In genomic region chr16:7871371-7871770, GRCh38 we compare ENCODE assay signal across 35 cellular contexts.
"Had no signal": no experiment of that assay in that cellular context is flagged by ENCODE, and none has a peak within 500 bp of the region (broad histone marks: within the 10 kb centered on the region; RNA-seq: fewer than 3 reads in every experiment).

No MANE protein-coding gene starts in this region.

- ATAC-seq: activated naive CD4-positive, alpha-beta T cell treated with anti-CD3 and anti-CD28 coated beads, Interleukin-2, amount 50 U/mL, for 72 hours; activated naive CD8-positive, alpha-beta T cell treated with anti-CD3 and anti-CD28 coated beads, Interleukin-2, amount 50 U/mL, for 24 hours; activated T-cell treated with anti-CD3 and anti-CD28 coated beads, Interleukin-2, amount 50 U/mL, for 4 hours; activated T-cell treated with anti-CD3 and anti-CD28 coated beads, Interleukin-2, amount 50 U/mL, for 72 hours; activated T-helper 17 cell treated with anti-CD3 and anti-CD28 coated beads, Interleukin-2, amount 50 U/mL, for 72 hours; body of pancreas had no signal

- H3K36me3 ChIP-seq: adrenal gland, ascending aorta, brain microvascular endothelial cell, breast epithelium, cardiac muscle cell had no signal

- H3K4me3 ChIP-seq: adrenal gland, ascending aorta, body of pancreas, breast epithelium, cardiac muscle cell had no signal

- H3K9me3 ChIP-seq: adrenal gland, ascending aorta, body of pancreas, breast epithelium had no signal

- DNase-seq: activated effector memory CD4-positive, alpha-beta T cell treated with anti-CD3 and anti-CD28 coated beads, Interleukin-2, amount 50 U/mL, for 16 hours; activated effector memory CD4-positive, alpha-beta T cell treated with Interleukin-2 at 50 U/mL for 16 hours; activated gamma-delta T cell; activated gamma-delta T cell treated with Interleukin-2 at 50 U/mL for 16 hours; activated naive CD4-positive, alpha-beta T cell; activated naive CD4-positive, alpha-beta T cell treated with anti-CD3 and anti-CD28 coated beads for 36 hours; activated naive CD4-positive, alpha-beta T cell treated with anti-CD3 and anti-CD28 coated beads, Interleukin-2, amount 10 ng/mL, durations not matched to agents 7 days and 5 days; activated naive CD4-positive, alpha-beta T cell treated with anti-CD3 and anti-CD28 coated beads, Interleukin-2, amount 50 U/mL, for 16 hours; activated naive CD4-positive, alpha-beta T cell treated with Interleukin-2 at 50 U/mL for 16 hours; activated naive CD8-positive, alpha-beta T cell treated with anti-CD3 and anti-CD28 coated beads for 36 hours; activated naive CD8-positive, alpha-beta T cell treated with anti-CD3 and anti-CD28 coated beads, Interleukin-2, amount 10 ng/mL, durations not matched to agents 7 days and 5 days; activated naive CD8-positive, alpha-beta T cell treated with anti-CD3 and anti-CD28 coated beads, Interleukin-2, amount 50 U/mL, for 24 hours; activated T-cell treated with anti-CD3 and anti-CD28 coated beads for 4 hours; activated T-cell treated with anti-CD3 and anti-CD28 coated beads, Interleukin-2, amount 50 U/mL, for 1 hour; activated T-cell treated with anti-CD3 and anti-CD28 coated beads, Interleukin-2, amount 50 U/mL, for 24 hours; activated T-cell treated with anti-CD3 and anti-CD28 coated beads, Interleukin-2, amount 50 U/mL, for 4 hours; activated T-cell treated with anti-CD3 and anti-CD28 coated beads, Interleukin-2, amount 50 U/mL, for 48 hours; activated T-cell treated with anti-CD3 and anti-CD28 coated beads, Interleukin-2, amount 50 U/mL, for 72 hours; adrenal gland; amniotic stem cell; amygdala; anterior cingulate cortex; aorta; body of pancreas; brain microvascular endothelial cell; caudate nucleus; central memory CD4-positive, alpha-beta T cell; cerebellar nuclear complex had no signal

- H3K27ac ChIP-seq: adrenal gland, ascending aorta, body of pancreas, brain microvascular endothelial cell, breast epithelium, cardiac muscle cell had no signal

- H3K4me1 ChIP-seq: adrenal gland, ascending aorta, body of pancreas, breast epithelium had no signal

- H3K27me3 ChIP-seq: adrenal gland, ascending aorta, body of pancreas, brain microvascular endothelial cell, breast epithelium had no signal

- FAIRE-seq: astrocyte, bronchial epithelial cell had no signal
